21 cellular contexts compared by ENCODE assay signal in the genomic region with DNA sequence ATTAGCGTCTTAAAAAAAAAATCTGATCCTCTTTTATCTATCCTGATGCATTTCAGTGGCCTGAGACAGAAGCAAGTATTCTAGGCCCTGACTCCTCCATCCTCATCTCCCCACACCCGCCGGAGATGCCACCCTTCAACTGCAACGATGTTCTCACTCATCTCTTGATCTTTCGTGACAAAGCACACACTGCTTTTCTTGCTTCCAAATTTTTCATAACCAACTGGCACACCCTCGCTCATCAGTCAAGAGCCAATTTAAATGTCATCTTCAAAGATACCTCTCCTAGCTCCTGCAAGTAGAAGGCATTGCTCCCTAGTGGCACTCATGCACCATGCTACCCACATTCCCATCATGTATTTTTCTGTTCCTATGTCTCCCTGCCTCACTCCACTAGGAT.
DNase-seq lines count a peak whose midpoint lies in the region; ATAC-seq and TF ChIP-seq lines count a peak whose summit lies in the region.
"Had no signal": no experiment of that assay in that cellular context is flagged by ENCODE, and none has a peak within 500 bp of the region (broad histone marks: within the 10 kb centered on the region; RNA-seq: fewer than 3 reads in every experiment).

No MANE protein-coding gene starts in this region.

- H3K4me1 Mint-ChIP-seq in Calu3 (ENCODE audit: low read depth, unreplicated experiment) (peaks cover 46% of the 10 kb centered on the region), T-helper 17 cell (peaks cover 19% of the 10 kb centered on the region)
- H3K4me1 Mint-ChIP-seq in central memory CD8-positive, alpha-beta T cell: peaks cover 31% of the 10 kb centered on the region
- H3K4me1 Mint-ChIP-seq in activated naive CD8-positive, alpha-beta T cell treated with anti-CD3 and anti-CD28 coated beads for 36 hours: peaks cover 4% of the 10 kb centered on the region
- peaks cover 4% of the 10 kb centered on the region for H3K4me1 Mint-ChIP-seq in activated CD8-positive, alpha-beta memory T cell treated with anti-CD3 and anti-CD28 coated beads, Interleukin-2, amount 10 ng/mL, durations not matched to agents 7 days and 5 days

- BruUV-seq in Calu3 (replicated peaks; lab: Mats Ljungman, UMichigan): no TSS peak

- H3K27me3 Mint-ChIP-seq in Calu3 (ENCODE audit: unreplicated experiment): no peaks in the 10 kb centered on the region
- H3K27me3 Mint-ChIP-seq in T-helper 17 cell: no peaks in the 10 kb centered on the region
- H3K27me3 Mint-ChIP-seq in central memory CD8-positive, alpha-beta T cell: no peaks in the 10 kb centered on the region
- H3K27me3 Mint-ChIP-seq in activated naive CD8-positive, alpha-beta T cell treated with anti-CD3 and anti-CD28 coated beads for 36 hours: no peaks in the 10 kb centered on the region
- no peaks in the 10 kb centered on the region for H3K27me3 Mint-ChIP-seq in activated CD8-positive, alpha-beta memory T cell treated with anti-CD3 and anti-CD28 coated beads, Interleukin-2, amount 10 ng/mL, durations not matched to agents 7 days and 5 days
- H3K27me3 Mint-ChIP-seq: B cell; CD4-positive, CD25-positive, alpha-beta regulatory T cell had no signal

- CTCF ChIA-PET in Calu3 (lab: Charles Lee): no interaction called here
- CTCF ChIA-PET in activated CD8-positive, alpha-beta memory T cell treated with anti-CD3 and anti-CD28 coated beads, Interleukin-2, amount 10 ng/mL, durations not matched to agents 7 days and 5 days (lab: Charles Lee): interaction anchor here (2.2 kb wide), 1 partner anchor 14 kb away, joined by 9 read pairs; no protein-coding TSS in a partner anchor

- H3K9me3 Mint-ChIP-seq in Calu3 (ENCODE audit: low read depth, unreplicated experiment): no peaks in the 10 kb centered on the region
- no peaks in the 10 kb centered on the region for H3K9me3 Mint-ChIP-seq in central memory CD8-positive, alpha-beta T cell
- no peaks in the 10 kb centered on the region for H3K9me3 Mint-ChIP-seq in activated naive CD8-positive, alpha-beta T cell treated with anti-CD3 and anti-CD28 coated beads for 36 hours
- no peaks in the 10 kb centered on the region for H3K9me3 Mint-ChIP-seq in activated CD8-positive, alpha-beta memory T cell treated with anti-CD3 and anti-CD28 coated beads, Interleukin-2, amount 10 ng/mL, durations not matched to agents 7 days and 5 days (ENCODE audit: low read depth)
- H3K9me3 Mint-ChIP-seq: CD4-positive, CD25-positive, alpha-beta regulatory T cell; CD8-positive, alpha-beta T cell; GM23338; H9 had no signal

- H3K27ac Mint-ChIP-seq in Calu3 (ENCODE audit: unreplicated experiment) (peak overlapping the region; percentile 5), T-helper 17 cell (peak overlapping the region; percentile 49)
- H3K27ac Mint-ChIP-seq in central memory CD8-positive, alpha-beta T cell (ENCODE audit: low read depth): peak overlapping the region; percentile 16
- H3K27ac Mint-ChIP-seq in activated naive CD8-positive, alpha-beta T cell treated with anti-CD3 and anti-CD28 coated beads for 36 hours: no peak overlapping the region
- no peak overlapping the region for H3K27ac Mint-ChIP-seq in activated CD8-positive, alpha-beta memory T cell treated with anti-CD3 and anti-CD28 coated beads, Interleukin-2, amount 10 ng/mL, durations not matched to agents 7 days and 5 days
- H3K27ac Mint-ChIP-seq: B cell; CD8-positive, alpha-beta T cell had no signal

- peaks cover 74% of the 10 kb centered on the region for H3K36me3 Mint-ChIP-seq in Calu3 (ENCODE audit: insufficient read depth, unreplicated experiment)
- peaks cover 21% of the 10 kb centered on the region for H3K36me3 Mint-ChIP-seq in T-helper 17 cell (ENCODE audit: low read depth)
- H3K36me3 Mint-ChIP-seq in central memory CD8-positive, alpha-beta T cell (ENCODE audit: insufficient read depth): peaks cover 39% of the 10 kb centered on the region
- peaks cover 21% of the 10 kb centered on the region for H3K36me3 Mint-ChIP-seq in activated naive CD8-positive, alpha-beta T cell treated with anti-CD3 and anti-CD28 coated beads for 36 hours
- H3K36me3 Mint-ChIP-seq in activated CD8-positive, alpha-beta memory T cell treated with anti-CD3 and anti-CD28 coated beads, Interleukin-2, amount 10 ng/mL, durations not matched to agents 7 days and 5 days: peaks cover 16% of the 10 kb centered on the region

- no peak for ATAC-seq in T-helper 17 cell
- no peak for ATAC-seq in central memory CD8-positive, alpha-beta T cell (replicated peaks; ENCODE audit: extremely low read depth, poor library complexity, severe bottlenecking)
- no peak for ATAC-seq in HG03280 (IDR thresholded peaks at IDR 0.05; ENCODE audit: unreplicated experiment)
- ATAC-seq in activated CD8-positive, alpha-beta memory T cell treated with anti-CD3 and anti-CD28 coated beads, Interleukin-2, amount 10 ng/mL, durations not matched to agents 7 days and 5 days: no peak
- ATAC-seq: CD8-positive, alpha-beta T cell; GM12878; GM23338; HCT116 had no signal

- no peaks in the 10 kb centered on the region for H3K9me3 ChIP-seq in T-helper 17 cell (ENCODE audit: control insufficient read depth, low read length, poor library complexity, severe bottlenecking)
- H3K9me3 ChIP-seq: BLaER1, Caco-2 had no signal

- no peak for DNase-seq in Calu3
- DNase-seq in T-helper 17 cell: no peak
- DNase-seq in central memory CD8-positive, alpha-beta T cell (ENCODE audit: low spot score in 2 of 2): no peak
- DNase-seq in putamen (ENCODE audit: low spot score): peak; percentile 64
- no peak for DNase-seq in cerebellum (ENCODE audit: low spot score)
- no peak for DNase-seq in activated naive CD8-positive, alpha-beta T cell treated with anti-CD3 and anti-CD28 coated beads for 36 hours
- DNase-seq in activated CD8-positive, alpha-beta memory T cell treated with anti-CD3 and anti-CD28 coated beads, Interleukin-2, amount 10 ng/mL, durations not matched to agents 7 days and 5 days: no peak
- DNase-seq: Caco-2; CD4-positive, CD25-positive, alpha-beta regulatory T cell; CD8-positive, alpha-beta T cell; DMS 273 treated with DMSO at 0.1 percent for 48 hours; DMS79; EL; GDM1; H9 had no signal

- no peak overlapping the region for H3K4me3 Mint-ChIP-seq in Calu3 (ENCODE audit: low read depth, unreplicated experiment)
- H3K4me3 Mint-ChIP-seq in T-helper 17 cell: no peak overlapping the region
- no peak overlapping the region for H3K4me3 Mint-ChIP-seq in central memory CD8-positive, alpha-beta T cell
- H3K4me3 Mint-ChIP-seq in activated naive CD8-positive, alpha-beta T cell treated with anti-CD3 and anti-CD28 coated beads for 36 hours: no peak overlapping the region
- H3K4me3 Mint-ChIP-seq in activated CD8-positive, alpha-beta memory T cell treated with anti-CD3 and anti-CD28 coated beads, Interleukin-2, amount 10 ng/mL, durations not matched to agents 7 days and 5 days: no peak overlapping the region
- H3K4me3 Mint-ChIP-seq: B cell; CD8-positive, alpha-beta T cell; GM23338; H9 had no signal

- intact Hi-C loops in Calu3 (cut with micrococcal nuclease; ENCODE audit: unreplicated experiment): no loop called here

- TF ChIP-seq CTCF in Calu3 (IDR thresholded peaks at IDR 0.05; ENCODE audit: unreplicated experiment): no peak

Comparison
In these comparisons a context has a peak if more than half of its experiments do, and no peak if none do; other contexts are left out.
1. H3K27ac Mint-ChIP-seq: peak in Calu3 (single experiment), T-helper 17 cell (single experiment) and central memory CD8-positive, alpha-beta T cell (single experiment); none in activated naive CD8-positive, alpha-beta T cell treated with anti-CD3 and anti-CD28 coated beads for 36 hours (single experiment) and activated CD8-positive, alpha-beta memory T cell treated with anti-CD3 and anti-CD28 coated beads, Interleukin-2, amount 10 ng/mL, durations not matched to agents 7 days and 5 days (single experiment).